Comparison of ENCODE assay signal across 8 cellular contexts in genomic region chr6:3455121-3455489, GRCh38. TPM values are rescaled to one million over a fixed set of nuclear protein-coding genes. Genes with fewer than 3 reads are reported as not detected.
DNase-seq lines count a peak whose midpoint lies in the region; ATAC-seq lines count a peak whose summit lies in the region.

No MANE protein-coding gene starts in this region.

- intact Hi-C loops in left colon (cut with DNase I, micrococcal nuclease): no loop called here

- no peaks in the 10 kb centered on the region for H3K9me3 Mint-ChIP-seq in activated naive CD4-positive, alpha-beta T cell treated with anti-CD3 and anti-CD28 coated beads, Interleukin-2, amount 50 U/mL, for 72 hours

- H3K4me3 ChIP-seq in stomach smooth muscle (ENCODE audit: low read length in 2 of 2): peak overlapping the region; percentile 76 to 81

- ATAC-seq in activated naive CD4-positive, alpha-beta T cell treated with anti-CD3 and anti-CD28 coated beads, Interleukin-2, amount 50 U/mL, for 72 hours: peak; percentile 50 to 55
- ATAC-seq in left colon: peak; percentile 51
- no peak for ATAC-seq in GM19035 (IDR thresholded peaks at IDR 0.05; ENCODE audit: unreplicated experiment)
- ATAC-seq in HG03439 (IDR thresholded peaks at IDR 0.05; ENCODE audit: unreplicated experiment): no peak

- H3K36me3 ChIP-seq in stomach smooth muscle (ENCODE audit: control insufficient read depth in 2 of 2, insufficient read depth in 2 of 2, low read length in 2 of 2): no peaks in the 10 kb centered on the region

- peak; percentile 43 for DNase-seq in NCI-H2171 treated with DMSO at 0.1 percent for 48 hours (lab: John Stamatoyannopoulos, UW)
- DNase-seq in NCI-H2171 (lab: John Stamatoyannopoulos, UW): no peak
- peak in 1 of 2 donors; percentile 28 for DNase-seq in activated naive CD4-positive, alpha-beta T cell treated with anti-CD3 and anti-CD28 coated beads, Interleukin-2, amount 50 U/mL, for 72 hours (ENCODE audit: low spot score in 2 of 2)
- DNase-seq in left colon: peak; percentile 51 to 59
- DNase-seq in NOMO-1 treated with dmso at 0.1 percent for 144 hours (lab: John Stamatoyannopoulos, UW; ENCODE audit: unreplicated experiment): no peak

- H3K27ac ChIP-seq in stomach smooth muscle (ENCODE audit: low read length): no peak overlapping the region

- H3K36me3 Mint-ChIP-seq in activated naive CD4-positive, alpha-beta T cell treated with anti-CD3 and anti-CD28 coated beads, Interleukin-2, amount 50 U/mL, for 72 hours: no peaks in the 10 kb centered on the region

- no peaks in the 10 kb centered on the region for H3K9me3 ChIP-seq in stomach smooth muscle (ENCODE audit: control insufficient read depth in 2 of 2, low read length in 2 of 2)

- peak overlapping the region; percentile 48 to 68 for H3K9ac ChIP-seq in stomach smooth muscle (ENCODE audit: low read length in 2 of 2)

- no peak overlapping the region for H3K27ac Mint-ChIP-seq in activated naive CD4-positive, alpha-beta T cell treated with anti-CD3 and anti-CD28 coated beads, Interleukin-2, amount 50 U/mL, for 72 hours

- no peaks in the 10 kb centered on the region for H3K27me3 ChIP-seq in stomach smooth muscle (ENCODE audit: control insufficient read depth in 1 of 2, insufficient read depth in 2 of 2, low read length in 2 of 2)

- peaks cover 23% of the 10 kb centered on the region for H3K4me1 ChIP-seq in stomach smooth muscle (ENCODE audit: control insufficient read depth, insufficient read depth, low read length)

RNA-seq across cellular contexts. Expression of gene SLC22A23, which starts 1.7 kb away (rescaled TPM):
- total RNA-seq in activated naive CD4-positive, alpha-beta T cell treated with anti-CD3 and anti-CD28 coated beads, Interleukin-2, amount 50 U/mL, for 72 hours: under 1 TPM; 0.27 to 0.72 TPM
- 10 to 100 TPM; 75.2 to 98.6 TPM for total RNA-seq in left colon

Comparison
In these comparisons a context has a peak if more than half of its experiments do, and no peak if none do; other contexts are left out.
1. DNase-seq: peak in NCI-H2171 treated with DMSO at 0.1 percent for 48 hours (single experiment) and left colon (2 of 2); none in NCI-H2171 (single experiment) and NOMO-1 treated with dmso at 0.1 percent for 144 hours (single experiment).
2. ATAC-seq: peak in activated naive CD4-positive, alpha-beta T cell treated with anti-CD3 and anti-CD28 coated beads, Interleukin-2, amount 50 U/mL, for 72 hours (2 of 2) and left colon (single experiment); none in GM19035 (single experiment) and HG03439 (single experiment).
3. RNA of gene SLC22A23, which starts 1.7 kb away (total RNA-seq): 75.2 to 98.6 TPM in left colon; 0.27 to 0.72 TPM in activated naive CD4-positive, alpha-beta T cell treated with anti-CD3 and anti-CD28 coated beads, Interleukin-2, amount 50 U/mL, for 72 hours; every median in the first group is over 10 times any median in the second.